ENCODE assay signal across 9 cellular contexts in genomic region chr21:45632897-45633260, GRCh38.
"Had no signal": no experiment of that assay in that cellular context is flagged by ENCODE, and none has a peak within 500 bp of the region (broad histone marks: within the 10 kb centered on the region; RNA-seq: fewer than 3 reads in every experiment).

No MANE protein-coding gene starts in this region.

- H3K27me3 ChIP-seq: thyroid gland had no signal

- H3K27ac ChIP-seq: coronary artery, left ventricle myocardium inferior, thyroid gland had no signal

- H3K9me3 ChIP-seq: left ventricle myocardium inferior, thyroid gland had no signal

- FAIRE-seq: kidney, small intestine had no signal

- H3K4me1 ChIP-seq: left ventricle myocardium inferior, thyroid gland had no signal

- H3K4me3 ChIP-seq: coronary artery, left ventricle myocardium inferior, thyroid gland had no signal

- H3K9me3 Mint-ChIP-seq: neural crest cell had no signal

- DNase-seq: activated naive CD4-positive, alpha-beta T cell; activated T-cell treated with anti-CD3 and anti-CD28 coated beads, Interleukin-2, amount 50 U/mL, for 48 hours; effector CD8-positive, alpha-beta T cell; kidney; left ventricle myocardium inferior; small intestine; thyroid gland had no signal

- H3K4me3 Mint-ChIP-seq: neural crest cell had no signal

- H3K4me1 Mint-ChIP-seq: neural crest cell had no signal

- H3K36me3 ChIP-seq: left ventricle myocardium inferior, thyroid gland had no signal
